23 cellular contexts compared by ENCODE assay signal in genomic region chr7:149547126-149547525, GRCh38. TPM values are rescaled to one million over a fixed set of nuclear protein-coding genes. Genes with fewer than 3 reads are reported as not detected.
DNase-seq lines count a peak whose midpoint lies in the region; ATAC-seq and TF ChIP-seq lines count a peak whose summit lies in the region.
"Had no signal": no experiment of that assay in that cellular context is flagged by ENCODE, and none has a peak within 500 bp of the region (broad histone marks: within the 10 kb centered on the region; RNA-seq: fewer than 3 reads in every experiment).

No MANE protein-coding gene starts in this region.

- no peaks in the 10 kb centered on the region for H3K27me3 Mint-ChIP-seq in activated T-cell treated with anti-CD3 and anti-CD28 coated beads, Interleukin-2, amount 50 U/mL, for 24 hours
- peaks cover 2% of the 10 kb centered on the region; the same call in 1 of the 2 replicates for H3K27me3 Mint-ChIP-seq in WTC11 (ENCODE audit: low read depth)
- no peaks in the 10 kb centered on the region for H3K27me3 Mint-ChIP-seq in activated T-helper 1 cell treated with anti-CD3 and anti-CD28 coated beads, Interleukin-12 subunit alpha, Interleukin-12 subunit beta, Interleukin-2, Interleukin-4 antibody, amounts not matched to agents 30 ng/mL and 10 ng/mL and 1 ng/mL, durations not matched to agents 14 hours and 24 hours and 36 hours (ENCODE audit: insufficient read depth)
- H3K27me3 Mint-ChIP-seq: activated CD4-positive, alpha-beta T cell treated with anti-CD3 and anti-CD28 coated beads for 36 hours; brain had no signal

- DNase-seq in activated T-cell treated with anti-CD3 and anti-CD28 coated beads, Interleukin-2, amount 50 U/mL, for 24 hours, result no peak
- DNase-seq in activated T-cell treated with anti-CD3 and anti-CD28 coated beads for 4 hours (no peak), LNCaP clone FGC (ENCODE audit: low read depth) (no peak), WTC11 (ENCODE audit: low spot score) (no peak)
- DNase-seq in stimulated activated CD4-positive, alpha-beta T cell treated with anti-CD3 and anti-CD28 coated beads, Interleukin-4, amount 100 ng/mL, for 24 hours, result no peak
- DNase-seq in activated T-helper 1 cell treated with anti-CD3 and anti-CD28 coated beads, Interleukin-12 subunit alpha, Interleukin-12 subunit beta, Interleukin-2, Interleukin-4 antibody, amounts not matched to agents 30 ng/mL and 10 ng/mL and 1 ng/mL, durations not matched to agents 14 hours and 24 hours and 36 hours (ENCODE audit: low spot score), result no peak
- DNase-seq: 8988T; activated CD4-positive, alpha-beta T cell treated with anti-CD3 and anti-CD28 coated beads for 36 hours; activated naive CD4-positive, alpha-beta T cell treated with Interleukin-2 at 50 U/mL for 16 hours; activated T-cell treated with anti-CD3 and anti-CD28 coated beads, Interleukin-2, amount 50 U/mL, for 48 hours; adrenal gland; natural killer cell; NCI-H2029; NCI-H226; NCI-H69; stimulated activated CD4-positive, alpha-beta T cell treated with anti-CD3 and anti-CD28 coated beads, Interleukin-15, amount 100 ng/mL, for 24 hours; stimulated activated naive CD4-positive, alpha-beta T cell treated with Interleukin-2 at 50 U/mL for 16 hours; T-helper 1 cell had no signal

- POLR2A ChIA-PET in WTC11 (lab: Charles Lee), result interaction anchor here (0.6 kb wide), 1 partner anchor 248 kb away, joined by 12 read pairs; no protein-coding TSS in a partner anchor

- H3K4me3 ChIP-seq in LNCaP clone FGC (ENCODE audit: low read depth, low read length), result no peak overlapping the region
- H3K4me3 ChIP-seq: adrenal gland, lung, SJSA1 had no signal

- CTCF ChIA-PET in WTC11 (lab: Charles Lee), result no interaction called here

- H3K27ac Mint-ChIP-seq in activated T-cell treated with anti-CD3 and anti-CD28 coated beads, Interleukin-2, amount 50 U/mL, for 24 hours, result peak overlapping the region; percentile 38
- no peak overlapping the region for H3K27ac Mint-ChIP-seq in WTC11
- no peak overlapping the region for H3K27ac Mint-ChIP-seq in activated T-helper 1 cell treated with anti-CD3 and anti-CD28 coated beads, Interleukin-12 subunit alpha, Interleukin-12 subunit beta, Interleukin-2, Interleukin-4 antibody, amounts not matched to agents 30 ng/mL and 10 ng/mL and 1 ng/mL, durations not matched to agents 14 hours and 24 hours and 36 hours
- H3K27ac Mint-ChIP-seq: activated CD4-positive, alpha-beta T cell treated with anti-CD3 and anti-CD28 coated beads for 36 hours; natural killer cell had no signal

- peak; percentile 19; the same call in 1 of the 2 replicates for TF ChIP-seq CTCF in LNCaP clone FGC (IDR thresholded peaks at IDR 0.05; ENCODE audit: control insufficient read depth, extremely low read depth, insufficient read depth)
- no peak for TF ChIP-seq CTCF in WTC11 (IDR thresholded peaks at IDR 0.05)

- ATAC-seq in WTC11, result peak; percentile 62
- no peak for ATAC-seq in HG03354 (IDR thresholded peaks at IDR 0.05; ENCODE audit: poor library complexity, severe bottlenecking, unreplicated experiment)
- ATAC-seq in esophagus mucosa, result no peak
- ATAC-seq: activated CD4-positive, alpha-beta T cell treated with anti-CD3 and anti-CD28 coated beads for 36 hours; natural killer cell had no signal

- no peak overlapping the region for H3K4me3 Mint-ChIP-seq in activated T-cell treated with anti-CD3 and anti-CD28 coated beads, Interleukin-2, amount 50 U/mL, for 24 hours
- H3K4me3 Mint-ChIP-seq in WTC11, result no peak overlapping the region
- no peak overlapping the region for H3K4me3 Mint-ChIP-seq in activated T-helper 1 cell treated with anti-CD3 and anti-CD28 coated beads, Interleukin-12 subunit alpha, Interleukin-12 subunit beta, Interleukin-2, Interleukin-4 antibody, amounts not matched to agents 30 ng/mL and 10 ng/mL and 1 ng/mL, durations not matched to agents 14 hours and 24 hours and 36 hours
- H3K4me3 Mint-ChIP-seq: activated CD4-positive, alpha-beta T cell treated with anti-CD3 and anti-CD28 coated beads for 36 hours; brain; natural killer cell had no signal

- intact Hi-C loops in activated T-helper 1 cell treated with anti-CD3 and anti-CD28 coated beads, Interleukin-12 subunit alpha, Interleukin-12 subunit beta, Interleukin-2, Interleukin-4 antibody, amounts not matched to agents 30 ng/mL and 10 ng/mL and 1 ng/mL, durations not matched to agents 14 hours and 24 hours and 36 hours (cut with micrococcal nuclease), result no loop called here

- no peaks in the 10 kb centered on the region for H3K9me3 Mint-ChIP-seq in activated T-cell treated with anti-CD3 and anti-CD28 coated beads, Interleukin-2, amount 50 U/mL, for 24 hours
- H3K9me3 Mint-ChIP-seq in WTC11, result peaks cover 6% of the 10 kb centered on the region; the same call in 1 of the 2 replicates
- H3K9me3 Mint-ChIP-seq in activated T-helper 1 cell treated with anti-CD3 and anti-CD28 coated beads, Interleukin-12 subunit alpha, Interleukin-12 subunit beta, Interleukin-2, Interleukin-4 antibody, amounts not matched to agents 30 ng/mL and 10 ng/mL and 1 ng/mL, durations not matched to agents 14 hours and 24 hours and 36 hours, result no peaks in the 10 kb centered on the region
- H3K9me3 Mint-ChIP-seq: natural killer cell had no signal

- H3K4me1 Mint-ChIP-seq in activated T-cell treated with anti-CD3 and anti-CD28 coated beads, Interleukin-2, amount 50 U/mL, for 24 hours (ENCODE audit: low read depth), result peaks cover 7% of the 10 kb centered on the region
- H3K4me1 Mint-ChIP-seq in WTC11, result no peaks in the 10 kb centered on the region
- H3K4me1 Mint-ChIP-seq in activated T-helper 1 cell treated with anti-CD3 and anti-CD28 coated beads, Interleukin-12 subunit alpha, Interleukin-12 subunit beta, Interleukin-2, Interleukin-4 antibody, amounts not matched to agents 30 ng/mL and 10 ng/mL and 1 ng/mL, durations not matched to agents 14 hours and 24 hours and 36 hours (ENCODE audit: low read depth), result no peaks in the 10 kb centered on the region
- H3K4me1 Mint-ChIP-seq: brain, natural killer cell had no signal

- peaks cover 77% of the 10 kb centered on the region for H3K36me3 Mint-ChIP-seq in activated T-cell treated with anti-CD3 and anti-CD28 coated beads, Interleukin-2, amount 50 U/mL, for 24 hours (ENCODE audit: low read depth)
- H3K36me3 Mint-ChIP-seq in WTC11, result peaks cover 54% of the 10 kb centered on the region
- peaks cover 28% of the 10 kb centered on the region for H3K36me3 Mint-ChIP-seq in activated T-helper 1 cell treated with anti-CD3 and anti-CD28 coated beads, Interleukin-12 subunit alpha, Interleukin-12 subunit beta, Interleukin-2, Interleukin-4 antibody, amounts not matched to agents 30 ng/mL and 10 ng/mL and 1 ng/mL, durations not matched to agents 14 hours and 24 hours and 36 hours (ENCODE audit: low read depth)

TF ChIP-seq in WTC11, 78 proteins besides CTCF, POLR2A, EP300 and RAD21:
- TF ChIP-seq, protein P1, sequence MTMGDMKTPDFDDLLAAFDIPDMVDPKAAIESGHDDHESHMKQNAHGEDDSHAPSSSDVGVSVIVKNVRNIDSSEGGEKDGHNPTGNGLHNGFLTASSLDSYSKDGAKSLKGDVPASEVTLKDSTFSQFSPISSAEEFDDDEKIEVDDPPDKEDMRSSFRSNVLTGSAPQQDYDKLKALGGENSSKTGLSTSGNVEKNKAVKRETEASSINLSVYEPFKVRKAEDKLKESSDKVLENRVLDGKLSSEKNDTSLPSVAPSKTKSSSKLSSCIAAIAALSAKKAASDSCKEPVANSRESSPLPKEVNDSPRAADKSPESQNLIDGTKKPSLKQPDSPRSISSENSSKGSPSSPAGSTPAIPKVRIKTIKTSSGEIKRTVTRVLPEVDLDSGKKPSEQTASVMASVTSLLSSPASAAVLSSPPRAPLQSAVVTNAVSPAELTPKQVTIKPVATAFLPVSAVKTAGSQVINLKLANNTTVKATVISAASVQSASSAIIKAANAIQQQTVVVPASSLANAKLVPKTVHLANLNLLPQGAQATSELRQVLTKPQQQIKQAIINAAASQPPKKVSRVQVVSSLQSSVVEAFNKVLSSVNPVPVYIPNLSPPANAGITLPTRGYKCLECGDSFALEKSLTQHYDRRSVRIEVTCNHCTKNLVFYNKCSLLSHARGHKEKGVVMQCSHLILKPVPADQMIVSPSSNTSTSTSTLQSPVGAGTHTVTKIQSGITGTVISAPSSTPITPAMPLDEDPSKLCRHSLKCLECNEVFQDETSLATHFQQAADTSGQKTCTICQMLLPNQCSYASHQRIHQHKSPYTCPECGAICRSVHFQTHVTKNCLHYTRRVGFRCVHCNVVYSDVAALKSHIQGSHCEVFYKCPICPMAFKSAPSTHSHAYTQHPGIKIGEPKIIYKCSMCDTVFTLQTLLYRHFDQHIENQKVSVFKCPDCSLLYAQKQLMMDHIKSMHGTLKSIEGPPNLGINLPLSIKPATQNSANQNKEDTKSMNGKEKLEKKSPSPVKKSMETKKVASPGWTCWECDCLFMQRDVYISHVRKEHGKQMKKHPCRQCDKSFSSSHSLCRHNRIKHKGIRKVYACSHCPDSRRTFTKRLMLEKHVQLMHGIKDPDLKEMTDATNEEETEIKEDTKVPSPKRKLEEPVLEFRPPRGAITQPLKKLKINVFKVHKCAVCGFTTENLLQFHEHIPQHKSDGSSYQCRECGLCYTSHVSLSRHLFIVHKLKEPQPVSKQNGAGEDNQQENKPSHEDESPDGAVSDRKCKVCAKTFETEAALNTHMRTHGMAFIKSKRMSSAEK (CRISPR knock-in tag; IDR thresholded peaks at IDR 0.05; ENCODE audit: borderline replicate concordance), result no peak
- TF ChIP-seq EMX1 (CRISPR knock-in tag; IDR thresholded peaks at IDR 0.05), result no peak
- TF ChIP-seq MXD4 (CRISPR knock-in tag; IDR thresholded peaks at IDR 0.05; ENCODE audit: borderline replicate concordance), result no peak
- TF ChIP-seq NFYB (CRISPR knock-in tag; conservative IDR thresholded peaks at IDR 0.05; ENCODE audit: low read depth), result no peak
- no peak for TF ChIP-seq CDX4 (CRISPR knock-in tag; IDR thresholded peaks at IDR 0.05; ENCODE audit: borderline replicate concordance)
- no peak for TF ChIP-seq MYBL2 (CRISPR knock-in tag; IDR thresholded peaks at IDR 0.05)

RNA-seq across cellular contexts. Expression of gene ZNF746, which starts 49.5 kb away (rescaled TPM):
- total RNA-seq in WTC11 (2021) (16.0 to 17.1 TPM (median 16.8 TPM) in 3 replicates), esophagus mucosa (7.9 TPM)
- 27.7 and 28.1 TPM in 2 replicates for total RNA-seq in activated T-helper 1 cell treated with anti-CD3 and anti-CD28 coated beads, Interleukin-12 subunit alpha, Interleukin-12 subunit beta, Interleukin-2, Interleukin-4 antibody, amounts not matched to agents 30 ng/mL and 10 ng/mL and 1 ng/mL, durations not matched to agents 14 hours and 24 hours and 36 hours
